Comparison of ENCODE assay signal across 12 cellular contexts in the genomic region with DNA sequence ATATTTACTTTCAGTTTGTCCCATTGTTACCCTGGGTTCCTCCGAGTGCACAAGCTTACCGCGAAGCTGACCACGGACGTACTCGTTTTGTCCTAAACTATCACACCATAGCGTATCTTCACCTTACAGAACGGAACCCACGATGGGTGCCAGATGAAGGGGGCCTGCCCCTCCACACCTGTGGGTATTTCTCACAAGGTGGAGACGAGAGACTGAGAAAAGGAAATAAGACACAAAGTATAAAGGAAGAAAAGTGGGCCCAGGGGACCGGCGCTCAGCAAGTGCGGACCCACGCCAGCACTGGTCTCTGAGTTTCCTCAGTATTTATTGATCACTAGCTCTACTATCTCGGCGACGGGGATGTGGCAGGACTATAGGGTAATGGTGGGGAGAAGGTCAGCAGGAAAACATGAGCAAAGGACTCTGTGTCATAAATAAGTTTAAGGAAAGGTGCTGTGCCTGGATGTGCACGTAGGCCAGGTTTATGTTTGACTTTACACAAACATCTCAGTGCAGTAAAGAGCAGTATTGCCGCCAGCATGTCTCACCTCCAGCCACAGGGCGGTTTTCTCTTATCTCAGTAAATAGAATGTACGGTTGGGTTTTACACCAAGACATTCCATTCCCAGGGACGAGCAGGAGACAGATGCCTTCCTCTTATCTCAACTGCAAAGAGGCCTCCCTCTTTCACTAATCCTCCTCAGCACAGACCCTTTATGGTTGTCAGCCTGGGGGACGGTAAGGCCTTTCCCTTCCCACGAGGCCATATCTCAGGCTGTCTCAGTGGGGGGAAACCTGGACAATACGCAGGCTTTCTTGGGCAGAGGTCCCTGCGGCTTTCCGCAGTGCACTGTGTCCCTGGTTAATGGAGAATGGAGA. TPM values are rescaled to one million over a fixed set of nuclear protein-coding genes. Genes with fewer than 3 reads are reported as not detected.
DNase-seq lines count a peak whose midpoint lies in the region; ATAC-seq and TF ChIP-seq lines count a peak whose summit lies in the region.
"Not testable (repeated sequence)": the region's sequence is repeated elsewhere in the genome, so short reads cannot be mapped to it uniquely, and the experiment has no call there.
"Had no signal": no experiment of that assay in that cellular context is flagged by ENCODE, and none has a peak within 500 bp of the region (broad histone marks: within the 10 kb centered on the region; RNA-seq: fewer than 3 reads in every experiment).

No MANE protein-coding gene starts in this region.

- not testable (repeated sequence) for H3K4me3 ChIP-seq in ectodermal cell (ENCODE audit: insufficient read depth, low read depth, low read length); mucosa of descending colon; stomach

- POLR2A ChIA-PET in WTC11 (lab: Charles Lee) = not testable (repeated sequence)

- H3K9me3 Mint-ChIP-seq in WTC11 = not testable (repeated sequence)

- intact Hi-C loops in mucosa of descending colon (cut with DNase I, micrococcal nuclease) (loop anchor here in 1 of 2 donors (5.0 kb wide), 1 partner anchor 238 kb away; a partner anchor contains a TSS), stomach (cut with DNase I; ENCODE audit: low total_unique reads) (loop anchor here (5.0 kb wide), 1 partner anchor 248 kb away; no protein-coding TSS in a partner anchor)

- peak; percentile 22 for DNase-seq in DMS153 treated with DMSO at 0.1 percent for 48 hours (lab: John Stamatoyannopoulos, UW; ENCODE audit: unreplicated experiment)
- DNase-seq in NCI-H524 (lab: John Stamatoyannopoulos, UW) = peak; percentile 62 to 82
- DNase-seq in WTC11 (ENCODE audit: low spot score); stomach: not testable (repeated sequence)
- peak; percentile 55 to 75 (median 62) for DNase-seq in mucosa of descending colon

- not testable (repeated sequence) for H3K4me3 Mint-ChIP-seq in WTC11

- H3K36me3 ChIP-seq in ectodermal cell (ENCODE audit: control insufficient read depth, insufficient read depth, low read length); mucosa of descending colon (ENCODE audit: low read depth): not testable (repeated sequence)
- peaks cover 0 to 16% (median 10%) of the 10 kb centered on the region in 4 donors for H3K36me3 ChIP-seq in stomach

- not testable (repeated sequence) for ATAC-seq in WTC11, mucosa of descending colon

- WGBS in ectodermal cell, 2 experiments = 85 to 88% methylated on average over 25 to 26 of the region's 27 CpGs
- WGBS in stomach, 5 donors = 32 to 56% (median 42%) methylated on average over 27 of the region's 27 CpGs

- peak overlapping the region; percentile 51 for H3K27ac Mint-ChIP-seq in WTC11

- not testable (repeated sequence) for H3K27me3 ChIP-seq in ectodermal cell (ENCODE audit: control insufficient read depth, insufficient read depth, low read length, poor library complexity, severe bottlenecking); stomach

- H3K4me1 Mint-ChIP-seq in WTC11 = peaks cover 19% of the 10 kb centered on the region

- TF ChIP-seq POLR2A in stomach (IDR thresholded peaks at IDR 0.05) = not testable (repeated sequence)

- not testable (repeated sequence) for TF ChIP-seq CTCF in WTC11 (IDR thresholded peaks at IDR 0.05); mucosa of descending colon (IDR thresholded peaks at IDR 0.05); stomach (IDR thresholded peaks at IDR 0.05)

- H3K36me3 Mint-ChIP-seq in WTC11 = not testable (repeated sequence)

- not testable (repeated sequence) for TF ChIP-seq EP300 in stomach (IDR thresholded peaks at IDR 0.05)

- not testable (repeated sequence) for H3K27me3 Mint-ChIP-seq in WTC11 (ENCODE audit: low read depth)

- H3K9me3 ChIP-seq in ectodermal cell (ENCODE audit: control insufficient read depth, low read length); mucosa of descending colon; stomach: not testable (repeated sequence)

- H3K4me1 ChIP-seq in ectodermal cell (ENCODE audit: control insufficient read depth, insufficient read depth, low read length) (peaks cover 12% of the 10 kb centered on the region), mucosa of descending colon (ENCODE audit: low read depth) (peaks cover 46% of the 10 kb centered on the region), stomach (peaks cover 22 to 58% (median 52%) of the 10 kb centered on the region in 4 donors)

- CTCF ChIA-PET in WTC11 (lab: Charles Lee) = interaction anchor here (0.6 to 2.0 kb wide), 3 partner anchors 240 to 331 kb away, joined by 3 to 5 read pairs (median 3); no protein-coding TSS in a partner anchor

- peak overlapping the region; percentile 50 for H3K27ac ChIP-seq in ectodermal cell (ENCODE audit: insufficient read depth, low read depth, low read length, poor library complexity, severe bottlenecking)
- H3K27ac ChIP-seq in stomach = peak overlapping the region; percentile 7 to 91 (median 47)

RNA-seq across cellular contexts. Expression of a gene that starts 2.3 kb away (rescaled TPM):
- total RNA-seq in WTC11 (2021) (72.0 to 86.7 TPM (median 86.1 TPM) in 3 replicates), mucosa of descending colon (100 to 1,000 TPM; 110 to 373 (median 127) TPM), stomach (100 to 1,000 TPM in 1 of 5 donors, 10 to 100 TPM in 4; 11.1 to 152 (median 64.5) TPM)
- polyA plus RNA-seq in ectodermal cell (2013, experiment 1 of 4) = 31.6 TPM
- polyA plus RNA-seq in ectodermal cell (2013, experiment 2 of 4) = 26.8 TPM
- polyA plus RNA-seq in ectodermal cell (2013, experiment 3 of 4) = 27.9 TPM
- polyA plus RNA-seq in ectodermal cell (2013, experiment 4 of 4) = 29.5 TPM
- 100 to 1,000 TPM; 139 to 219 (median 195) TPM for polyA plus RNA-seq in stomach

RNA-seq across cellular contexts. Expression of a gene that starts 7.3 kb away (rescaled TPM):
- total RNA-seq in WTC11 (2021) (1.7 to 2.1 TPM (median 2.0 TPM) in 3 replicates), mucosa of descending colon (10 to 100 TPM in 1 of 3 donors, 1 to 10 TPM in 2; 4.0 to 38.0 (median 7.0) TPM), stomach (10 to 100 TPM in 1 of 5 donors, 1 to 10 TPM in 4; 1.2 to 53.0 (median 6.2) TPM)
- polyA plus RNA-seq in ectodermal cell (2013, experiment 1 of 4) = 3.1 TPM
- polyA plus RNA-seq in ectodermal cell (2013, experiment 2 of 4) = 5.2 TPM
- polyA plus RNA-seq in ectodermal cell (2013, experiment 3 of 4) = 5.2 TPM
- 6.2 TPM for polyA plus RNA-seq in ectodermal cell (2013, experiment 4 of 4)
- 1 to 10 TPM; 1.9 to 5.8 (median 3.5) TPM for polyA plus RNA-seq in stomach

RNA-seq across cellular contexts. Expression of a gene that starts 18.9 kb away (rescaled TPM):
- total RNA-seq in WTC11 (2021) (134 to 171 TPM (median 139 TPM) in 3 replicates), mucosa of descending colon (100 to 1,000 TPM in 2 of 3 donors, 10 to 100 TPM in 1; 92.1 to 142 (median 112) TPM), stomach (100 to 1,000 TPM in 1 of 5 donors, 10 to 100 TPM in 4; 47.4 to 615 (median 65.1) TPM)
- polyA plus RNA-seq in ectodermal cell (2013, experiment 1 of 4) = 182 TPM
- polyA plus RNA-seq in ectodermal cell (2013, experiment 2 of 4) = 177 TPM
- 129 TPM for polyA plus RNA-seq in ectodermal cell (2013, experiment 3 of 4)
- 127 TPM for polyA plus RNA-seq in ectodermal cell (2013, experiment 4 of 4)
- polyA plus RNA-seq in stomach = 10 to 100 TPM; 54.2 to 82.1 (median 56.0) TPM

RNA-seq across cellular contexts. Expression of a gene that starts 24.6 kb away (rescaled TPM):
- total RNA-seq in WTC11 (2021) (0.52 to 1.0 TPM (median 0.96 TPM) in 3 replicates), mucosa of descending colon (10 to 100 TPM in 1 of 3 donors, 1 to 10 TPM in 2; 1.6 to 17.2 (median 3.7) TPM), stomach (not detected)
- polyA plus RNA-seq in ectodermal cell (2013, experiment 1 of 4) = not detected
- 0.09 TPM for polyA plus RNA-seq in ectodermal cell (2013, experiment 2 of 4)
- polyA plus RNA-seq in ectodermal cell (2013, experiment 3 of 4) = not detected
- 0.24 TPM for polyA plus RNA-seq in ectodermal cell (2013, experiment 4 of 4)
- polyA plus RNA-seq in stomach = not detected
- total RNA-seq: fibroblast of lung, IMR-90, omental fat pad, thoracic aorta had no signal
- polyA plus RNA-seq: fibroblast of lung, IMR-90 had no signal

RNA-seq across cellular contexts. Expression of a gene that starts 30.8 kb away (rescaled TPM):
- 0.21 TPM in 1 of 3 replicates, not detected in the others for total RNA-seq in WTC11 (2021)
- not detected for polyA plus RNA-seq in ectodermal cell (2013, experiment 1 of 4)
- not detected for polyA plus RNA-seq in ectodermal cell (2013, experiment 2 of 4)
- not detected for polyA plus RNA-seq in ectodermal cell (2013, experiment 3 of 4)
- polyA plus RNA-seq in ectodermal cell (2013, experiment 4 of 4) = not detected
- not detected for total RNA-seq in mucosa of descending colon
- total RNA-seq in stomach = not detected
- polyA plus RNA-seq in stomach = not detected
- total RNA-seq: fibroblast of lung, heart right ventricle, IMR-90, mesenteric fat pad, omental fat pad, thoracic aorta had no signal
- polyA plus RNA-seq: fibroblast of lung, heart right ventricle, IMR-90 had no signal
